In genomic region chr18:75475228-75475627, GRCh38 we compare ENCODE assay signal across 14 cellular contexts. TPM values are rescaled to one million over a fixed set of nuclear protein-coding genes. Genes with fewer than 3 reads are reported as not detected.
DNase-seq lines count a peak whose midpoint lies in the region; ATAC-seq and TF ChIP-seq lines count a peak whose summit lies in the region.
"Had no signal": no experiment of that assay in that cellular context is flagged by ENCODE, and none has a peak within 500 bp of the region (broad histone marks: within the 10 kb centered on the region; RNA-seq: fewer than 3 reads in every experiment).

No MANE protein-coding gene starts in this region.

- H3K4me1 ChIP-seq in adipocyte (ENCODE audit: control insufficient read depth, insufficient read depth, low read length): peaks cover 16% of the 10 kb centered on the region

- no peak overlapping the region for H3K9ac ChIP-seq in adipocyte (ENCODE audit: low read length)

- no peaks in the 10 kb centered on the region for H3K36me3 Mint-ChIP-seq in endothelial cell (ENCODE audit: low read depth, unreplicated experiment)
- H3K36me3 Mint-ChIP-seq: naive thymus-derived CD4-positive, alpha-beta T cell had no signal

- H3K27me3 Mint-ChIP-seq in endothelial cell (ENCODE audit: unreplicated experiment): no peaks in the 10 kb centered on the region

- no peak for ATAC-seq in GM18870 (IDR thresholded peaks at IDR 0.05; ENCODE audit: unreplicated experiment)
- ATAC-seq: activated T-cell treated with anti-CD3 and anti-CD28 coated beads, Interleukin-2, amount 50 U/mL, for 4 hours; naive thymus-derived CD4-positive, alpha-beta T cell had no signal

- no peak overlapping the region for H3K4me3 ChIP-seq in adipocyte (ENCODE audit: low read length)
- H3K4me3 ChIP-seq: transverse colon had no signal

- peak; percentile 20 for DNase-seq in DMS79 (lab: John Stamatoyannopoulos, UW)
- no peak for DNase-seq in DMS79 treated with DMSO at 0.1 percent for 48 hours (lab: John Stamatoyannopoulos, UW)
- DNase-seq in adipocyte (ENCODE audit: low read depth): peak; percentile 95
- peak; percentile 87 for DNase-seq in fibroblast of the conjunctiva (ENCODE audit: low read depth)
- peak; percentile 88 for DNase-seq in stromal cell of bone marrow (ENCODE audit: low read depth)
- no peak for DNase-seq in CD1c-positive myeloid dendritic cell (ENCODE audit: extremely low spot score)
- DNase-seq in endothelial cell (ENCODE audit: low spot score): no peak
- DNase-seq: activated CD4-positive, alpha-beta T cell treated with anti-CD3 and anti-CD28 coated beads for 1 hour; activated T-cell treated with anti-CD3 and anti-CD28 coated beads, Interleukin-2, amount 50 U/mL, for 4 hours; naive thymus-derived CD4-positive, alpha-beta T cell; NK-92 treated with Interleukin-12 subunit alpha and Interleukin-12 subunit beta, amount 100 ng/mL, for 24 hours; transverse colon had no signal

- peaks cover 2% of the 10 kb centered on the region for H3K4me1 Mint-ChIP-seq in endothelial cell (ENCODE audit: unreplicated experiment)

- no peak overlapping the region for H3K4me3 Mint-ChIP-seq in endothelial cell (ENCODE audit: unreplicated experiment)
- H3K4me3 Mint-ChIP-seq: activated T-cell treated with anti-CD3 and anti-CD28 coated beads, Interleukin-2, amount 50 U/mL, for 4 hours; naive thymus-derived CD4-positive, alpha-beta T cell had no signal

- H3K36me3 ChIP-seq in adipocyte (ENCODE audit: control insufficient read depth, insufficient read depth, low read length, severe bottlenecking): no peaks in the 10 kb centered on the region
- H3K36me3 ChIP-seq: transverse colon had no signal

- no peak overlapping the region for H3K27ac Mint-ChIP-seq in endothelial cell (ENCODE audit: unreplicated experiment)

- no peak for TF ChIP-seq CTCF in endothelial cell (IDR thresholded peaks at IDR 0.05; ENCODE audit: unreplicated experiment)

- H3K9me3 ChIP-seq in adipocyte (ENCODE audit: control insufficient read depth, low read length): no peaks in the 10 kb centered on the region
- H3K9me3 ChIP-seq: transverse colon had no signal

- H3K27me3 ChIP-seq in adipocyte (replicated peaks; ENCODE audit: control insufficient read depth, insufficient read depth, low read length): no peaks in the 10 kb centered on the region
- H3K27me3 ChIP-seq: transverse colon had no signal

- H3K9me3 Mint-ChIP-seq in endothelial cell (ENCODE audit: unreplicated experiment): no peaks in the 10 kb centered on the region
- H3K9me3 Mint-ChIP-seq: activated T-cell treated with anti-CD3 and anti-CD28 coated beads, Interleukin-2, amount 50 U/mL, for 4 hours; naive thymus-derived CD4-positive, alpha-beta T cell had no signal

RNA-seq across cellular contexts. Expression of gene SMIM21, which starts 47.7 kb away (rescaled TPM):
- not detected for total RNA-seq in endothelial cell (ENCODE audit: unreplicated experiment)
- total RNA-seq: activated T-cell treated with anti-CD3 and anti-CD28 coated beads, Interleukin-2, amount 50 U/mL, for 4 hours; naive thymus-derived CD4-positive, alpha-beta T cell; skeletal muscle tissue; transverse colon had no signal

Comparison
In these comparisons a context has a peak if more than half of its experiments do, and no peak if none do; other contexts are left out.
1. DNase-seq: peak in DMS79 (single experiment), adipocyte (single experiment), fibroblast of the conjunctiva (single experiment) and stromal cell of bone marrow (single experiment); none in DMS79 treated with DMSO at 0.1 percent for 48 hours (single experiment), CD1c-positive myeloid dendritic cell (single experiment) and endothelial cell (single experiment).